11 cellular contexts compared by ENCODE assay signal in the genomic region with DNA sequence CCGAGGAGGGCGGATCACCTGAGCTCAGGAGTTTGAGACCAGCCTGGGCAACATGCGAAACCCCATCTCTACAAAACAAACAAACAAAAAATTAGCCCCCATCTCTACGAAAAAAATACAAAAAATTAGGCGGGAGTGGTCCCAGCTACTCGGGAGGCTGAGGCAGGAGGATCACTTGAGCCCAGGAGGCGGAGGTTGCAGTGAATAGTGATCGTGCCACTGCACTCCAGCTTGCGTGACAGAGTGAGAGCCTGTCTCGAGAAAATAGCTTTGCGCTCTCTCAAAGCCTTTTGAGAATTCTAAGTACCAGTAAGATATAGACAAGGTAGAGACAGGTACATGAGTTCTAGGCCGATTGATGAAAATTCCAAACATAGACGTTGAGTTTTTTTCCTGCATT. TPM values are rescaled to one million over a fixed set of nuclear protein-coding genes. Genes with fewer than 3 reads are reported as not detected.
A peak's percentile ranks its signal among the peaks of the same experiment; 100 is the strongest.
DNase-seq lines count a peak whose midpoint lies in the region; ATAC-seq, FAIRE-seq and TF ChIP-seq lines count a peak whose summit lies in the region.
"Had no signal": no experiment of that assay in that cellular context is flagged by ENCODE, and none has a peak within 500 bp of the region (broad histone marks: within the 10 kb centered on the region; RNA-seq: fewer than 3 reads in every experiment).

No MANE protein-coding gene starts in this region.

- no peaks in the 10 kb centered on the region for H3K27me3 ChIP-seq in suprapubic skin
- H3K27me3 ChIP-seq: SJSA1, spleen had no signal

- peaks cover 44% of the 10 kb centered on the region for H3K4me1 Mint-ChIP-seq in activated T-cell treated with anti-CD3 and anti-CD28 coated beads, Interleukin-2, amount 50 U/mL, for 4 hours (ENCODE audit: low read depth)
- H3K4me1 Mint-ChIP-seq in activated CD4-positive, alpha-beta memory T cell treated with anti-CD3 and anti-CD28 coated beads, Interleukin-2, amount 10 ng/mL, durations not matched to agents 7 days and 5 days: peaks cover 36% of the 10 kb centered on the region
- H3K4me1 Mint-ChIP-seq in immature natural killer cell: peaks cover 32 to 42% of the 10 kb centered on the region in 2 donors

- no peaks in the 10 kb centered on the region for H3K36me3 Mint-ChIP-seq in activated T-cell treated with anti-CD3 and anti-CD28 coated beads, Interleukin-2, amount 50 U/mL, for 4 hours (ENCODE audit: insufficient read depth)
- H3K36me3 Mint-ChIP-seq in activated CD4-positive, alpha-beta memory T cell treated with anti-CD3 and anti-CD28 coated beads, Interleukin-2, amount 10 ng/mL, durations not matched to agents 7 days and 5 days (ENCODE audit: low read depth): no peaks in the 10 kb centered on the region
- H3K36me3 Mint-ChIP-seq in immature natural killer cell: no peaks in the 10 kb centered on the region

- WGBS in suprapubic skin: 81% methylated on average over 13 of the region's 13 CpGs

- H3K36me3 ChIP-seq in suprapubic skin: no peaks in the 10 kb centered on the region
- H3K36me3 ChIP-seq: spleen had no signal

- H3K9me3 ChIP-seq in suprapubic skin: no peaks in the 10 kb centered on the region
- H3K9me3 ChIP-seq: SJSA1, spleen had no signal

- H3K27me3 Mint-ChIP-seq in activated T-cell treated with anti-CD3 and anti-CD28 coated beads, Interleukin-2, amount 50 U/mL, for 4 hours (ENCODE audit: low read depth): no peaks in the 10 kb centered on the region
- H3K27me3 Mint-ChIP-seq in activated CD4-positive, alpha-beta memory T cell treated with anti-CD3 and anti-CD28 coated beads, Interleukin-2, amount 10 ng/mL, durations not matched to agents 7 days and 5 days: no peaks in the 10 kb centered on the region
- H3K27me3 Mint-ChIP-seq in immature natural killer cell (ENCODE audit: low read depth in 3 of 3): peaks cover 0 to 4% (median 4%) of the 10 kb centered on the region in 3 donors

- TF ChIP-seq POLR2A in suprapubic skin (IDR thresholded peaks at IDR 0.05): no peak

- no peak overlapping the region for H3K27ac ChIP-seq in suprapubic skin
- H3K27ac ChIP-seq: SJSA1 had no signal

- H3K4me3 ChIP-seq in suprapubic skin: peak overlapping the region; percentile 91

- POLR2A ChIA-PET in activated CD4-positive, alpha-beta memory T cell treated with anti-CD3 and anti-CD28 coated beads, Interleukin-2, amount 10 ng/mL, durations not matched to agents 7 days and 5 days (lab: Charles Lee): interaction anchor here (0.9 to 2.6 kb wide), 2 partner anchors 10 to 12 kb away, joined by 4 to 9 read pairs; partner anchors contain the start of gene GPR179

- peak overlapping the region; percentile 81 for H3K4me3 Mint-ChIP-seq in activated T-cell treated with anti-CD3 and anti-CD28 coated beads, Interleukin-2, amount 50 U/mL, for 4 hours
- peak overlapping the region; percentile 70 for H3K4me3 Mint-ChIP-seq in activated CD4-positive, alpha-beta memory T cell treated with anti-CD3 and anti-CD28 coated beads, Interleukin-2, amount 10 ng/mL, durations not matched to agents 7 days and 5 days
- peak overlapping the region; percentile 84 to 87 (median 86) for H3K4me3 Mint-ChIP-seq in immature natural killer cell

- FAIRE-seq in frontal cortex (lab: Jason Lieb, UNC): no peak

- DNase-seq in activated T-cell treated with anti-CD3 and anti-CD28 coated beads, Interleukin-2, amount 50 U/mL, for 4 hours: no peak
- DNase-seq in activated T-cell treated with anti-CD3 and anti-CD28 coated beads for 4 hours (no peak), immature natural killer cell (no peak), suprapubic skin (ENCODE audit: low spot score in 2 of 2) (no peak), kidney tubule cell (ENCODE audit: low spot score) (no peak), frontal cortex (ENCODE audit: low spot score in 2 of 2) (no peak), NCI-H1694 treated with DMSO at 0.1 percent for 48 hours (lab: John Stamatoyannopoulos, UW) (no peak)
- no peak for DNase-seq in activated CD4-positive, alpha-beta memory T cell treated with anti-CD3 and anti-CD28 coated beads, Interleukin-2, amount 10 ng/mL, durations not matched to agents 7 days and 5 days
- DNase-seq: spleen had no signal

- CTCF ChIA-PET in activated CD4-positive, alpha-beta memory T cell treated with anti-CD3 and anti-CD28 coated beads, Interleukin-2, amount 10 ng/mL, durations not matched to agents 7 days and 5 days (lab: Charles Lee): interaction anchor here (0.8 to 2.1 kb wide), 8 partner anchors 9 to 213 kb away, joined by 3 to 7 read pairs (median 4); no protein-coding TSS in a partner anchor

- no peak overlapping the region for H3K27ac Mint-ChIP-seq in activated CD4-positive, alpha-beta memory T cell treated with anti-CD3 and anti-CD28 coated beads, Interleukin-2, amount 10 ng/mL, durations not matched to agents 7 days and 5 days
- no peak overlapping the region for H3K27ac Mint-ChIP-seq in immature natural killer cell

- H3K9me3 Mint-ChIP-seq in activated T-cell treated with anti-CD3 and anti-CD28 coated beads, Interleukin-2, amount 50 U/mL, for 4 hours: no peaks in the 10 kb centered on the region
- no peaks in the 10 kb centered on the region for H3K9me3 Mint-ChIP-seq in activated CD4-positive, alpha-beta memory T cell treated with anti-CD3 and anti-CD28 coated beads, Interleukin-2, amount 10 ng/mL, durations not matched to agents 7 days and 5 days
- H3K9me3 Mint-ChIP-seq in immature natural killer cell: no peaks in the 10 kb centered on the region

- no peak for TF ChIP-seq CTCF in suprapubic skin (IDR thresholded peaks at IDR 0.05)

- ATAC-seq in activated T-cell treated with anti-CD3 and anti-CD28 coated beads, Interleukin-2, amount 50 U/mL, for 4 hours: no peak

- TF ChIP-seq EP300 in suprapubic skin (IDR thresholded peaks at IDR 0.05): no peak

- peaks cover 56% of the 10 kb centered on the region for H3K4me1 ChIP-seq in suprapubic skin

RNA-seq across cellular contexts. Expression of gene SOCS7, which starts 2.0 kb away (rescaled TPM):
- 10 to 100 TPM; 32.2 to 33.2 (median 32.8) TPM for total RNA-seq in activated T-cell treated with anti-CD3 and anti-CD28 coated beads, Interleukin-2, amount 50 U/mL, for 4 hours
- 10 to 100 TPM; 14.1 to 15.0 TPM for total RNA-seq in activated CD4-positive, alpha-beta memory T cell treated with anti-CD3 and anti-CD28 coated beads, Interleukin-2, amount 10 ng/mL, durations not matched to agents 7 days and 5 days
- polyA plus RNA-seq in immature natural killer cell: under 1 TPM; 0.62 to 0.77 (median 0.64) TPM
- total RNA-seq in suprapubic skin (10 to 100 TPM; 20.7 to 44.9 (median 37.1) TPM), frontal cortex (51.0 TPM)

RNA-seq across cellular contexts. Expression of gene GPR179, which starts 9.9 kb away (rescaled TPM):
- under 1 TPM in 2 of 3 donors, not detected in 1; 0.03 TPM for total RNA-seq in activated T-cell treated with anti-CD3 and anti-CD28 coated beads, Interleukin-2, amount 50 U/mL, for 4 hours
- under 1 TPM in 1 of 2 experiments, not detected in 1; 0.08 TPM for total RNA-seq in activated CD4-positive, alpha-beta memory T cell treated with anti-CD3 and anti-CD28 coated beads, Interleukin-2, amount 10 ng/mL, durations not matched to agents 7 days and 5 days
- polyA plus RNA-seq in immature natural killer cell: not detected
- total RNA-seq in suprapubic skin (under 1 TPM in 1 of 4 donors, not detected in 3; 0.17 TPM), frontal cortex (1.2 TPM)
- polyA plus RNA-seq: BJ had no signal

RNA-seq across cellular contexts. Expression of gene MRPL45, which starts 56.7 kb away (rescaled TPM):
- total RNA-seq in activated T-cell treated with anti-CD3 and anti-CD28 coated beads, Interleukin-2, amount 50 U/mL, for 4 hours: 10 to 100 TPM; 55.6 to 56.5 (median 55.9) TPM
- 10 to 100 TPM; 25.2 to 26.9 TPM for total RNA-seq in activated CD4-positive, alpha-beta memory T cell treated with anti-CD3 and anti-CD28 coated beads, Interleukin-2, amount 10 ng/mL, durations not matched to agents 7 days and 5 days
- 10 to 100 TPM; 18.4 to 27.8 (median 26.6) TPM for polyA plus RNA-seq in immature natural killer cell
- total RNA-seq in suprapubic skin: 10 to 100 TPM; 30.3 to 37.4 (median 32.8) TPM
- total RNA-seq in frontal cortex: 36.3 TPM
